24 cellular contexts compared by ENCODE assay signal in the genomic region with DNA sequence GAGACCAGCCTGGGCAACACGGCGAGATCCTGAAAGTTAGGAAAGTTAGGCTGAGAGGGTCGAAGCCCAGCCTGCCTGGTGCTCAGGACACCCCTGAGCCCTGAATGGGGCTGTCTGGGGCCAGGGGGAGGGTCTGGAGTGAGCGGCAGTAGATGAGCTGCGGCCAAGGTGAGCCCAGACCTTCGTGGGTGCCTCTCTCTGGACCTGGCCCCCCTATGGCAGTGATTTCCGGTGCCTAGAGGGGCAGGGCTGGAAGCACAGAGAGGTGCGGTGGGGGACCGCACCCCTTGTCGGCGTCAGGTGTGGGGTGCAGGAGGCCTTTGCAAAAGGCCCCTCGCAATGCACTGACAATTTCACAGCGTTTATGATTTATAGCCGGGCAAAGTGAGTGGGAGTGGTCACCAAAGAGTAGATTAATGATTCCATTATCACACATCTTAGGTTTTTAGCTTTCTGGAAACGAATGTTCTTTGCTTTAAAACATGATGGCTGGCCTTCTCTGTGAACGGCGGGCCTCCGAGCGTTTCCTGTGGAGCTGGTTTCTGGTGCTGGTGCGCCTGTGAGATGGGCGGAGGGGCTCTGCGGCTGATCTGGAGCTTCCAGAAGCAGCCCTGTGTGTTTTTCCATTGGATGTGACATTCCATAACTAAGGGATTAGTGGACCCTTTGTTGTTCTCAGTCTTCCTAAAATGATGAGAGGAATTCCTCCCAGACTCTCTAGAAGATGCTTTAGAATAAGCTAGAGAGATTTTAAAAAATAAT.
A peak's percentile ranks its signal among the peaks of the same experiment; 100 is the strongest.
DNase-seq lines count a peak whose midpoint lies in the region; ATAC-seq, FAIRE-seq and TF ChIP-seq lines count a peak whose summit lies in the region.
"Had no signal": no experiment of that assay in that cellular context is flagged by ENCODE, and none has a peak within 500 bp of the region (broad histone marks: within the 10 kb centered on the region; RNA-seq: fewer than 3 reads in every experiment).

No MANE protein-coding gene starts in this region.

- H3K79me2 ChIP-seq in GM23338 (replicated peaks; ENCODE audit: insufficient read depth) (no peaks in the 10 kb centered on the region), K562 (ENCODE audit: control insufficient read depth, insufficient read depth, low read length) (no peaks in the 10 kb centered on the region), trophoblast cell (ENCODE audit: control insufficient read depth, insufficient read depth, low read length, poor library complexity) (peaks cover 4% of the 10 kb centered on the region)

- H3K23ac ChIP-seq in trophoblast cell (ENCODE audit: low read length): no peak overlapping the region

- peak overlapping the region; percentile 85 for H4K8ac ChIP-seq in trophoblast cell (ENCODE audit: low read depth, low read length)

- peaks cover 4% of the 10 kb centered on the region for H3K27me3 Mint-ChIP-seq in GM23338 (ENCODE audit: insufficient read depth, low read depth, poor library complexity)
- H3K27me3 Mint-ChIP-seq in natural killer cell treated with Interleukin-12 subunit alpha and Interleukin-12 subunit beta and Interleukin-15 and Interleukin-18, amount 100 ng/mL, for 72 hours: peaks cover 0 to 7% of the 10 kb centered on the region in 2 donors

- H4K20me1 ChIP-seq in GM23338 (replicated peaks; ENCODE audit: insufficient read depth) (no peaks in the 10 kb centered on the region), K562 (replicated peaks; ENCODE audit: control insufficient read depth, insufficient read depth, low read length) (no peaks in the 10 kb centered on the region)
- H4K20me1 ChIP-seq: BLaER1 had no signal

- no peaks in the 10 kb centered on the region for H3K9me3 ChIP-seq in K562 (replicated peaks; ENCODE audit: control insufficient read depth, insufficient read depth, low read depth, low read length)
- H3K9me3 ChIP-seq in trophoblast cell (ENCODE audit: insufficient read depth, low read depth, low read length): no peaks in the 10 kb centered on the region
- H3K9me3 ChIP-seq: BLaER1 had no signal

- no peaks in the 10 kb centered on the region; the same call in 2 of the 3 replicates for H3K4me1 Mint-ChIP-seq in GM23338
- peaks cover 45 to 54% of the 10 kb centered on the region in 2 donors for H3K4me1 Mint-ChIP-seq in natural killer cell treated with Interleukin-12 subunit alpha and Interleukin-12 subunit beta and Interleukin-15 and Interleukin-18, amount 100 ng/mL, for 72 hours (ENCODE audit: low read depth in 2 of 2)

- peaks cover 33% of the 10 kb centered on the region for H3K79me1 ChIP-seq in trophoblast cell (ENCODE audit: low read length)

- H3K14ac ChIP-seq in trophoblast cell (ENCODE audit: low read length): peak overlapping the region; percentile 99

- DNase-seq in GM23338 (ENCODE audit: low spot score): no peak
- no peak for DNase-seq in K562 (ENCODE audit: extremely low read depth in 1 of 4, low spot score in 3 of 4)
- DNase-seq in mesenteric fat pad (ENCODE audit: low spot score): peak; percentile 65
- no peak for DNase-seq in trophoblast cell
- DNase-seq in NCI-H226: no peak
- no peak for DNase-seq in putamen (ENCODE audit: low spot score)
- DNase-seq in natural killer cell treated with Interleukin-12 subunit alpha and Interleukin-12 subunit beta and Interleukin-15 and Interleukin-18, amount 100 ng/mL, for 72 hours (ENCODE audit: low spot score): no peak
- DNase-seq: CD4-positive, CD25-positive, alpha-beta regulatory T cell; DMS153; NCI-H1092; NCI-H1417 treated with DMSO at 0.1 percent for 48 hours; NCI-H1694 treated with DMSO at 0.1 percent for 48 hours; NCI-H2081; NCI-H2227 treated with DMSO at 0.1 percent for 48 hours; NCI-H510A; NCI-H69; RPMI8226; SHP77 had no signal

- 2% methylated on average over 18 of the region's 22 CpGs for WGBS in K562 (ENCODE audit: insufficient coverage, low coverage, missing lambda C conversion rate)
- WGBS in trophoblast cell (ENCODE audit: extremely low coverage, insufficient coverage, insufficient read length): no CpG with 5 or more reads among the region's 22 CpGs

- no peaks in the 10 kb centered on the region for H3F3A ChIP-seq in GM23338 (replicated peaks; ENCODE audit: low read depth)

- H3K9me2 ChIP-seq in GM23338 (ENCODE audit: insufficient read depth): no peaks in the 10 kb centered on the region

- no peak for TF ChIP-seq RAD21 in K562 (CRISPR knock-in tag; conservative IDR thresholded peaks at IDR 0.05 in 1 of 2, IDR thresholded peaks at IDR 0.05 in 1 of 2)

- H3K36me3 ChIP-seq in GM23338 (ENCODE audit: insufficient read depth) (no peaks in the 10 kb centered on the region), K562 (ENCODE audit: control insufficient read depth, insufficient read depth, low read length) (no peaks in the 10 kb centered on the region), trophoblast cell (ENCODE audit: control insufficient read depth in 1 of 2, insufficient read depth in 2 of 2, low read length in 2 of 2) (no peaks in the 10 kb centered on the region)
- H3K36me3 ChIP-seq: BLaER1 had no signal

- no peak overlapping the region for H3K27ac Mint-ChIP-seq in GM23338
- H3K27ac Mint-ChIP-seq in natural killer cell treated with Interleukin-12 subunit alpha and Interleukin-12 subunit beta and Interleukin-15 and Interleukin-18, amount 100 ng/mL, for 72 hours: peak overlapping the region in 1 of 2 donors; percentile 31
- H3K27ac Mint-ChIP-seq: IgD-negative memory B cell had no signal

- no peak for TF ChIP-seq POLR2A in K562 (conservative IDR thresholded peaks at IDR 0.05)

- H3K36me3 Mint-ChIP-seq in GM23338 (ENCODE audit: low read depth): no peaks in the 10 kb centered on the region
- H3K36me3 Mint-ChIP-seq in natural killer cell treated with Interleukin-12 subunit alpha and Interleukin-12 subunit beta and Interleukin-15 and Interleukin-18, amount 100 ng/mL, for 72 hours: no peaks in the 10 kb centered on the region
- H3K36me3 Mint-ChIP-seq: CD4-positive, CD25-positive, alpha-beta regulatory T cell; IgD-negative memory B cell had no signal

- H3K9me1 ChIP-seq in K562 (ENCODE audit: control insufficient read depth, insufficient read depth, low read length): no peaks in the 10 kb centered on the region

- FAIRE-seq in K562 (lab: Jason Lieb, UNC): no peak
- FAIRE-seq: A204.1 had no signal

- in situ Hi-C loops in K562 (cut with MboI): no loop called here

- H3K9ac ChIP-seq in K562 (ENCODE audit: insufficient read depth in 1 of 2, low read depth in 2 of 2, low read length in 2 of 2) (no peak overlapping the region), trophoblast cell (ENCODE audit: low read length) (no peak overlapping the region)
- H3K9ac ChIP-seq: BLaER1 had no signal

- no peak overlapping the region for H3K4me3 Mint-ChIP-seq in GM23338
- H3K4me3 Mint-ChIP-seq in natural killer cell treated with Interleukin-12 subunit alpha and Interleukin-12 subunit beta and Interleukin-15 and Interleukin-18, amount 100 ng/mL, for 72 hours: no peak overlapping the region
- H3K4me3 Mint-ChIP-seq: CD4-positive, CD25-positive, alpha-beta regulatory T cell; IgD-negative memory B cell had no signal

- H3K4me2 ChIP-seq in GM23338: no peak overlapping the region
- no peak overlapping the region for H3K4me2 ChIP-seq in K562 (ENCODE audit: insufficient read depth, low read length)
- no peak overlapping the region for H3K4me2 ChIP-seq in trophoblast cell (ENCODE audit: low read length)

- CTCF ChIA-PET in K562 (lab: Yijun Ruan, JAX; ENCODE audit: low intra/inter-chr PET ratio): no interaction called here

- no peaks in the 10 kb centered on the region for H3K9me3 Mint-ChIP-seq in GM23338
- H3K9me3 Mint-ChIP-seq in natural killer cell treated with Interleukin-12 subunit alpha and Interleukin-12 subunit beta and Interleukin-15 and Interleukin-18, amount 100 ng/mL, for 72 hours: no peaks in the 10 kb centered on the region
- H3K9me3 Mint-ChIP-seq: IgD-negative memory B cell had no signal

- H3K27ac ChIP-seq in GM23338 (ENCODE audit: low read depth) (no peak overlapping the region), K562 (ENCODE audit: extremely low read depth, low read depth, low read length) (no peak overlapping the region), trophoblast cell (ENCODE audit: low read depth, low read length) (peak overlapping the region; percentile 86)
- H3K27ac ChIP-seq: BLaER1, HL-60 had no signal

- POLR2A ChIA-PET in K562 (lab: Yijun Ruan, JAX): interaction anchor here (0.7 to 1.0 kb wide), 2 partner anchors 48 to 70 kb away, joined by 3 to 4 read pairs; no protein-coding TSS in a partner anchor

- H3K4me3 ChIP-seq in GM23338: no peak overlapping the region
- H3K4me3 ChIP-seq in K562: no peak overlapping the region
- H3K4me3 ChIP-seq in trophoblast cell (ENCODE audit: low read depth, low read length): no peak overlapping the region
- H3K4me3 ChIP-seq: BLaER1 had no signal

- H2BK120ac ChIP-seq in trophoblast cell (ENCODE audit: insufficient read depth, low read length, poor library complexity): peak overlapping the region; percentile 97

- intact Hi-C loops in K562 (cut with micrococcal nuclease): no loop called here

- peak overlapping the region; percentile 98 for H2BK12ac ChIP-seq in trophoblast cell (ENCODE audit: low read length)

- H2BK5ac ChIP-seq in trophoblast cell (ENCODE audit: low read depth, low read length, poor library complexity): peak overlapping the region; percentile 92

- TF ChIP-seq CTCF in GM23338 (conservative IDR thresholded peaks at IDR 0.05; ENCODE audit: low read depth in 2 of 2): no peak
- TF ChIP-seq CTCF in K562 (IDR thresholded peaks at IDR 0.05 in 2 of 3, conservative IDR thresholded peaks at IDR 0.05 in 1 of 3; ENCODE audit: insufficient read depth in 2 of 3, low read depth in 1 of 3, low read length in 3 of 3): no peak

- peak overlapping the region; percentile 100 for H4K91ac ChIP-seq in trophoblast cell (ENCODE audit: low read depth, low read length)

- H2AFZ ChIP-seq in GM23338: 0 out of 2 replicates have a peak overlapping the region, but pooled peaks have one; percentile 43
- no peak overlapping the region for H2AFZ ChIP-seq in K562 (ENCODE audit: low read depth, low read length)
- peak overlapping the region; percentile 64 for H2AFZ ChIP-seq in trophoblast cell (ENCODE audit: insufficient read depth, low read length, poor library complexity)

- H3K4me1 ChIP-seq in GM23338 (ENCODE audit: insufficient read depth) (no peaks in the 10 kb centered on the region), K562 (replicated peaks in 1 of 2; ENCODE audit: control insufficient read depth in 2 of 2, insufficient read depth in 2 of 2, low read length in 2 of 2) (no peaks in the 10 kb centered on the region), trophoblast cell (ENCODE audit: control insufficient read depth in 1 of 2, insufficient read depth in 2 of 2, low read length in 2 of 2) (peaks cover 9 to 10% of the 10 kb centered on the region in 2 experiments)

- peak overlapping the region; percentile 77 for H3K4ac ChIP-seq in trophoblast cell (ENCODE audit: low read depth, low read length)

- H3K27me3 ChIP-seq in GM23338 (ENCODE audit: insufficient read depth): no peaks in the 10 kb centered on the region
- H3K27me3 ChIP-seq in K562 (ENCODE audit: control insufficient read depth in 2 of 2, insufficient read depth in 2 of 2, low read length in 2 of 2): peaks cover 0 to 26% of the 10 kb centered on the region in 2 experiments; a peak in 3 of 5 replicates
- H3K27me3 ChIP-seq in trophoblast cell (ENCODE audit: insufficient read depth, low read length): no peaks in the 10 kb centered on the region
- H3K27me3 ChIP-seq: BLaER1 had no signal

- peak overlapping the region; percentile 92 for H4K12ac ChIP-seq in trophoblast cell (ENCODE audit: low read depth, low read length)

- peak overlapping the region; percentile 99 for H2AK5ac ChIP-seq in trophoblast cell (ENCODE audit: low read length)

- no peak; the same call in 2 of the 3 replicates for ATAC-seq in GM23338
- no peak for ATAC-seq in K562
- no peak for ATAC-seq in GM18868 (IDR thresholded peaks at IDR 0.05; ENCODE audit: unreplicated experiment)
- ATAC-seq in natural killer cell treated with Interleukin-12 subunit alpha and Interleukin-12 subunit beta and Interleukin-15 and Interleukin-18, amount 100 ng/mL, for 72 hours: no peak
- ATAC-seq: HCT116 had no signal

- H3K18ac ChIP-seq in trophoblast cell (ENCODE audit: low read length): peak overlapping the region; percentile 94

- BruUV-seq in K562 (replicated peaks; lab: Mats Ljungman, UMichigan): no TSS peak

- TF ChIP-seq EP300 in K562 (IDR thresholded peaks at IDR 0.05; ENCODE audit: low read length): no peak
